In the genomic region with DNA sequence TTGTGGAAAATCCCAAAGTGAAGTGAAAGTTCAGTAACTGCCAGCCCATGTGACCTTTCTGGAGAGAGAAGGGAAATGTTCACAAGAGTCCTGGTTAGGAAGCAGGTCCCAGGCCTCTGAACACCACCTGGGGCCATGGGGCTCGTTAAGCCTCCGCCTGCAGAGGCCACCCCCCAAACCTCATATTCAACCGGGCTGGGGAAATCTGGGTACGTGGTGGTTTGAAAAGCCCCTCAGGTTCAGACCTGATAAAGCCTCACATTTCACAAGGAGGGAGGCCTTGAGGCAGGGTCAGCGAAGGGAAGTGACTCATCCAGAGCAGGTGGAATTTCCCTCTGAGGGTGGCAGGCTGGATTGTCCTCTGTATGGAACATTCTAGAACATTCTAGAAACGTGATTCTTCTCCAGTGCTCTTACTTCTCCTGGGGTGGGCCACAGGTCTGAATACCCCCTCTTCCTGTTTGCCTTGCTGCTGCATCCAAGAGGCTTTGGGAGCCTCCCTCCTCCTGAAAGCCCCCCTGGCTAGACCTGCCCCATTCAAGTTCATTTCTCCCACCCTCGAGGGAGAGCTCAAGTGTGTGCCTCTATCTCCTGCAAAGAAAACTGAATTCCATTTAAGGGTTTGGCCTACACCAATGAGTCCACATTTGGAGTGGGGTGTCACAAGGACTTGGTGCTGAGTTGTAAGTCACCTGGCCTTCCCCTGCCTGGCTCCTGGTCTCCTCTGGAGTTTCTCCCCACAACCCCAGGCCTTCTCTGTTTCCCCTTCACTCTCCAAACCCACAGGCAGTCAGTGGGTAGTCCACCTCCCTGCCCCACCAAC, we compare ENCODE assay signal across 8 cellular contexts. TPM values are rescaled to one million over a fixed set of nuclear protein-coding genes. Genes with fewer than 3 reads are reported as not detected.
DNase-seq lines count a peak whose midpoint lies in the region; ATAC-seq and TF ChIP-seq lines count a peak whose summit lies in the region.

No MANE protein-coding gene starts in this region.

- H3K36me3 ChIP-seq in ACC112 (ENCODE audit: insufficient read depth, low read length) (no peaks in the 10 kb centered on the region), HCT116 (ENCODE audit: control insufficient read depth in 1 of 2, insufficient read depth in 2 of 2, low read length in 2 of 2) (no peaks in the 10 kb centered on the region), subcutaneous abdominal adipose tissue (ENCODE audit: control insufficient read depth in 5 of 5, insufficient read depth in 5 of 5, low read length in 5 of 5) (no peaks in the 10 kb centered on the region), testis (ENCODE audit: low read depth, missing control alignments) (no peaks in the 10 kb centered on the region)

- DNase-seq in HCT116 (ENCODE audit: low read depth, low spot score) (no peak), fibroblast of pulmonary artery (ENCODE audit: low read depth) (peak; percentile 53), DMS153 (lab: John Stamatoyannopoulos, UW) (no peak), testis (no peak), NCI-H1694 (lab: John Stamatoyannopoulos, UW) (no peak)

- no peak for TF ChIP-seq POLR2A in HCT116 (IDR thresholded peaks at IDR 0.05; ENCODE audit: borderline replicate concordance, extremely low read depth, insufficient read depth, insufficient read length)
- TF ChIP-seq POLR2A in testis (IDR thresholded peaks at IDR 0.05), result no peak

- peaks cover 16% of the 10 kb centered on the region for H3K4me1 ChIP-seq in ACC112 (ENCODE audit: control insufficient read depth, insufficient read depth, low read length, unreplicated experiment)
- H3K4me1 ChIP-seq in HCT116 (ENCODE audit: control insufficient read depth in 1 of 2, insufficient read depth in 2 of 2, low read length in 2 of 2), result peaks cover 15 to 63% of the 10 kb centered on the region in 2 experiments
- H3K4me1 ChIP-seq in subcutaneous abdominal adipose tissue (ENCODE audit: control insufficient read depth in 5 of 5, insufficient read depth in 5 of 5, low read length in 5 of 5), result peaks cover 0 to 51% (median 47%) of the 10 kb centered on the region in 5 donors
- H3K4me1 ChIP-seq in testis, result peaks cover 28% of the 10 kb centered on the region

- peak overlapping the region; percentile 21; the same call in 1 of the 2 replicates for H3K27ac ChIP-seq in ACC112 (ENCODE audit: low read depth, low read length)
- no peak overlapping the region for H3K27ac ChIP-seq in HCT116 (ENCODE audit: low read depth, low read length)
- peak overlapping the region; percentile 39 for H3K27ac ChIP-seq in subcutaneous abdominal adipose tissue (ENCODE audit: low read depth, low read length)
- no peak overlapping the region for H3K27ac ChIP-seq in testis

- H3K79me2 ChIP-seq in ACC112 (ENCODE audit: control insufficient read depth, insufficient read depth, low read length, unreplicated experiment), result no peaks in the 10 kb centered on the region
- H3K79me2 ChIP-seq in HCT116 (ENCODE audit: insufficient read depth, low read length), result no peaks in the 10 kb centered on the region

- RAD21 ChIA-PET in HCT116 (lab: Charles Lee; ENCODE audit: low non-redundant PET in 1 of 2, low total read pairs in 2 of 2, uncharacterized antibody in 2 of 2, unreplicated experiment in 2 of 2), result interaction anchor here (0.8 to 1.7 kb wide), 15 partner anchors 9 to 392 kb away, joined by 3 to 13 read pairs (median 3); no protein-coding TSS in a partner anchor

- H2AFZ ChIP-seq in ACC112 (ENCODE audit: low read length, unreplicated experiment) (no peak overlapping the region), HCT116 (ENCODE audit: low read depth, low read length, poor library complexity, severe bottlenecking) (peak overlapping the region; percentile 87)

- intact Hi-C loops in HCT116 (cut with micrococcal nuclease), result no loop called here
- intact Hi-C loops in testis (cut with DNase I; ENCODE audit: low total_unique reads), result loop anchor here (5.0 kb wide), 2 partner anchors 376 to 391 kb away; no protein-coding TSS in a partner anchor

- CTCF ChIA-PET in HCT116 (lab: Charles Lee), result interaction anchor here (0.7 to 10.0 kb wide), 19 partner anchors 10 to 394 kb away, joined by 3 to 224 read pairs (median 5); no protein-coding TSS in a partner anchor

- H3K9me2 ChIP-seq in HCT116 (ENCODE audit: insufficient read depth), result no peaks in the 10 kb centered on the region

- no peak for TF ChIP-seq RAD21 in HCT116 (IDR thresholded peaks at IDR 0.05; ENCODE audit: low read depth)

- ATAC-seq in HCT116, result peak; percentile 30
- peak; percentile 28 to 43 for ATAC-seq in activated CD4-positive, CD25-positive, alpha-beta regulatory T cell treated with anti-CD3 and anti-CD28 coated beads, Interleukin-2, amount 50 U/mL, for 24 hours

- H4K20me1 ChIP-seq in HCT116 (ENCODE audit: insufficient read depth), result no peaks in the 10 kb centered on the region

- H3K9ac ChIP-seq in HCT116 (ENCODE audit: low read length), result no peak overlapping the region
- no peak overlapping the region for H3K9ac ChIP-seq in subcutaneous abdominal adipose tissue (ENCODE audit: low read length in 5 of 5)

- peak overlapping the region; percentile 63 for H3K4me2 ChIP-seq in HCT116 (ENCODE audit: low read length)

- BruUV-seq in HCT116 (replicated peaks; lab: Mats Ljungman, UMichigan), result no TSS peak

- no peak overlapping the region for H3K4me3 ChIP-seq in ACC112 (ENCODE audit: low read depth, low read length)
- no peak overlapping the region for H3K4me3 ChIP-seq in HCT116 (replicated peaks in 1 of 2; ENCODE audit: low read depth in 1 of 2, low read length in 2 of 2)
- H3K4me3 ChIP-seq in fibroblast of pulmonary artery (replicated peaks; ENCODE audit: low read depth, low read length), result no peak overlapping the region
- no peak overlapping the region for H3K4me3 ChIP-seq in subcutaneous abdominal adipose tissue (ENCODE audit: low read depth in 1 of 5, low read length in 5 of 5)
- no peak overlapping the region for H3K4me3 ChIP-seq in testis

- no peak for TF ChIP-seq CTCF in HCT116 (IDR thresholded peaks at IDR 0.05 in 2 of 3, conservative IDR thresholded peaks at IDR 0.05 in 1 of 3; ENCODE audit: borderline replicate concordance in 1 of 3, insufficient read depth in 1 of 3, low read depth in 2 of 3, low read length in 2 of 3)
- TF ChIP-seq CTCF in fibroblast of pulmonary artery (IDR thresholded peaks at IDR 0.05; ENCODE audit: low read length, missing control alignments), result no peak
- no peak for TF ChIP-seq CTCF in testis (IDR thresholded peaks at IDR 0.05)

- H3K27me3 ChIP-seq in ACC112 (ENCODE audit: insufficient read depth, low read length) (no peaks in the 10 kb centered on the region), HCT116 (ENCODE audit: insufficient read depth, low read length) (no peaks in the 10 kb centered on the region), subcutaneous abdominal adipose tissue (ENCODE audit: control insufficient read depth in 5 of 5, insufficient read depth in 4 of 5, low read length in 5 of 5) (peaks cover 0 to 18% (median 0%) of the 10 kb centered on the region in 5 donors), testis (no peaks in the 10 kb centered on the region)

- WGBS in testis, 2 donors, result 47 to 48% methylated on average over 7 of the region's 7 CpGs

- H3K9me3 ChIP-seq in HCT116 (ENCODE audit: control insufficient read depth in 1 of 2, insufficient read depth in 1 of 2, low read depth in 1 of 2, low read length in 2 of 2), result no peaks in the 10 kb centered on the region
- no peaks in the 10 kb centered on the region for H3K9me3 ChIP-seq in subcutaneous abdominal adipose tissue (ENCODE audit: control insufficient read depth in 5 of 5, low read length in 5 of 5)
- no peaks in the 10 kb centered on the region for H3K9me3 ChIP-seq in testis

- POLR2A ChIA-PET in HCT116 (lab: Charles Lee), result interaction anchor here (1.1 to 1.6 kb wide), 4 partner anchors 9 to 235 kb away, joined by 3 to 10 read pairs (median 4); no protein-coding TSS in a partner anchor

TF ChIP-seq in HCT116, 20 proteins besides CTCF, POLR2A, EP300 and RAD21 (continues in another document):
- TF ChIP-seq REST (IDR thresholded peaks at IDR 0.05; ENCODE audit: low read depth) (no peak), POLR2AphosphoS5 (IDR thresholded peaks at IDR 0.05; ENCODE audit: low read depth, low read length) (no peak), TCF7L2 (IDR thresholded peaks at IDR 0.05; ENCODE audit: borderline replicate concordance, extremely low read depth, insufficient read depth, insufficient read length) (no peak), ZNF274 (IDR thresholded peaks at IDR 0.05; ENCODE audit: low read depth, low read length) (no peak)

RNA-seq across cellular contexts. Expression of gene FXYD2, which starts 6.3 kb away (rescaled TPM):
- total RNA-seq in HCT116 (2021; ENCODE audit: unreplicated experiment) (0.52 TPM), testis (1 to 10 TPM; 5.3 to 7.6 TPM)
- 0.07 and 0.17 TPM in 2 replicates for polyA plus RNA-seq in HCT116 (2012)
- 8.3 TPM for polyA plus RNA-seq in testis (ENCODE audit: insufficient read depth, low read depth, low replicate concordance)

RNA-seq across cellular contexts. Expression of gene DSCAML1, which starts 21.2 kb away (rescaled TPM):
- total RNA-seq in HCT116 (2021; ENCODE audit: unreplicated experiment) (not detected), testis (1 to 10 TPM; 3.0 to 6.1 TPM)
- 0.01 and 0.03 TPM in 2 replicates for polyA plus RNA-seq in HCT116 (2012)
- 1.6 TPM for polyA plus RNA-seq in testis (ENCODE audit: insufficient read depth, low read depth, low replicate concordance)

RNA-seq across cellular contexts. Expression of gene FXYD6, which starts 58.2 kb away (rescaled TPM):
- total RNA-seq in HCT116 (2021; ENCODE audit: unreplicated experiment) (2.5 TPM), testis (100 to 1,000 TPM; 191 to 439 TPM)
- polyA plus RNA-seq in HCT116 (2012), result 2.3 and 3.1 TPM in 2 replicates
- 186 TPM for polyA plus RNA-seq in testis (ENCODE audit: insufficient read depth, low read depth, low replicate concordance)

Comparison
In these comparisons a context has a peak if more than half of its experiments do, and no peak if none do; other contexts are left out.
1. H3K27ac ChIP-seq: peak in ACC112 (single experiment) and subcutaneous abdominal adipose tissue (single experiment); none in HCT116 (single experiment) and testis (0 of 2).
2. RNA of gene FXYD6, which starts 58.2 kb away (total RNA-seq): 191 to 439 TPM in testis; 2.5 TPM in HCT116 (single experiment); every median in the first group is over 10 times any median in the second.